In genomic region chr4:184430163-184430562, GRCh38 we compare ENCODE assay signal across 18 cellular contexts. TPM values are rescaled to one million over a fixed set of nuclear protein-coding genes. Genes with fewer than 3 reads are reported as not detected.
DNase-seq lines count a peak whose midpoint lies in the region; ATAC-seq and TF ChIP-seq lines count a peak whose summit lies in the region.
"Had no signal": no experiment of that assay in that cellular context is flagged by ENCODE, and none has a peak within 500 bp of the region (broad histone marks: within the 10 kb centered on the region; RNA-seq: fewer than 3 reads in every experiment).

No MANE protein-coding gene starts in this region.

- CTCF ChIA-PET in CD4-positive, alpha-beta memory T cell (lab: Charles Lee; ENCODE audit: partially characterized antibody): interaction anchor here (1.5 to 1.8 kb wide), 2 partner anchors 10 to 13 kb away, joined by 4 to 6 read pairs; no protein-coding TSS in a partner anchor
- CTCF ChIA-PET in T-cell (lab: Charles Lee): no interaction called here

- peaks cover 53 to 71% of the 10 kb centered on the region in 2 donors for H3K36me3 Mint-ChIP-seq in CD4-positive, alpha-beta memory T cell
- H3K36me3 Mint-ChIP-seq in T-cell (peaks cover 45% of the 10 kb centered on the region), natural killer cell (no peaks in the 10 kb centered on the region)
- H3K36me3 Mint-ChIP-seq in effector memory CD8-positive, alpha-beta T cell (ENCODE audit: insufficient read depth): peaks cover 37% of the 10 kb centered on the region

- POLR2A ChIA-PET in CD4-positive, alpha-beta memory T cell (lab: Charles Lee; ENCODE audit: partially characterized antibody): no interaction called here
- POLR2A ChIA-PET in T-cell (lab: Charles Lee): no interaction called here

- DNase-seq in CD4-positive, alpha-beta memory T cell: no peak
- DNase-seq in T-cell (no peak), natural killer cell (no peak), C1 segment of cervical spinal cord (lab: John Stamatoyannopoulos, UW) (no peak), KG1 (lab: John Stamatoyannopoulos, UW) (no peak), NCI-H774 (lab: John Stamatoyannopoulos, UW) (no peak)
- DNase-seq in effector memory CD8-positive, alpha-beta T cell: no peak
- DNase-seq: activated CD8-positive, alpha-beta memory T cell treated with anti-CD3 and anti-CD28 coated beads, Interleukin-2, amount 50 U/mL, for 48 hours; activated naive CD4-positive, alpha-beta T cell; body of pancreas; EL; hippocampal formation; KBM-7; kidney; NCI-H1694 treated with DMSO at 0.1 percent for 48 hours; SK-N-SH; stimulated activated CD4-positive, alpha-beta T cell treated with anti-CD3 and anti-CD28 coated beads, Interleukin-4, amount 100 ng/mL, for 4 hours had no signal

- no peaks in the 10 kb centered on the region for H3K27me3 Mint-ChIP-seq in CD4-positive, alpha-beta memory T cell
- H3K27me3 Mint-ChIP-seq in T-cell: no peaks in the 10 kb centered on the region
- H3K27me3 Mint-ChIP-seq in effector memory CD8-positive, alpha-beta T cell: no peaks in the 10 kb centered on the region
- H3K27me3 Mint-ChIP-seq in natural killer cell (ENCODE audit: low read depth in 2 of 2): no peaks in the 10 kb centered on the region

- no peak for TF ChIP-seq CTCF in natural killer cell (IDR thresholded peaks at IDR 0.05)

- H3K9me3 ChIP-seq in CD4-positive, alpha-beta memory T cell (ENCODE audit: control insufficient read depth in 1 of 2, low read length in 2 of 2): no peaks in the 10 kb centered on the region
- H3K9me3 ChIP-seq: body of pancreas, SK-N-SH had no signal

- intact Hi-C loops in CD4-positive, alpha-beta memory T cell (cut with micrococcal nuclease): no loop called here
- intact Hi-C loops in natural killer cell (cut with micrococcal nuclease): no loop called here

- H3K4me3 Mint-ChIP-seq in CD4-positive, alpha-beta memory T cell: no peak overlapping the region
- H3K4me3 Mint-ChIP-seq in T-cell (no peak overlapping the region), natural killer cell (no peak overlapping the region)
- H3K4me3 Mint-ChIP-seq in effector memory CD8-positive, alpha-beta T cell: no peak overlapping the region

- peaks cover 13% of the 10 kb centered on the region for H3K36me3 ChIP-seq in CD4-positive, alpha-beta memory T cell (ENCODE audit: insufficient read depth, low read length)

- H3K9me3 Mint-ChIP-seq in CD4-positive, alpha-beta memory T cell: no peaks in the 10 kb centered on the region
- H3K9me3 Mint-ChIP-seq in T-cell (no peaks in the 10 kb centered on the region), natural killer cell (no peaks in the 10 kb centered on the region)
- no peaks in the 10 kb centered on the region for H3K9me3 Mint-ChIP-seq in effector memory CD8-positive, alpha-beta T cell

- ATAC-seq in T-cell (replicated peaks in 1 of 4) (no peak), natural killer cell (no peak)
- ATAC-seq in effector memory CD8-positive, alpha-beta T cell (replicated peaks): no peak
- ATAC-seq: body of pancreas had no signal

- peaks cover 14% of the 10 kb centered on the region for H3K4me1 ChIP-seq in CD4-positive, alpha-beta memory T cell (ENCODE audit: insufficient read depth, low read length)

- H3K27ac ChIP-seq in CD4-positive, alpha-beta memory T cell (ENCODE audit: low read depth, low read length): no peak overlapping the region
- H3K27ac ChIP-seq: body of pancreas had no signal

- peaks cover 33 to 89% (median 66%) of the 10 kb centered on the region in 4 donors for H3K4me1 Mint-ChIP-seq in CD4-positive, alpha-beta memory T cell
- H3K4me1 Mint-ChIP-seq in T-cell: peaks cover 71 to 84% (median 77%) of the 10 kb centered on the region in 3 donors
- peaks cover 53 to 70% of the 10 kb centered on the region in 2 donors for H3K4me1 Mint-ChIP-seq in effector memory CD8-positive, alpha-beta T cell (ENCODE audit: low read depth in 2 of 2)
- H3K4me1 Mint-ChIP-seq in natural killer cell: peaks cover 65 to 71% of the 10 kb centered on the region in 2 donors

- no peak overlapping the region for H3K4me3 ChIP-seq in CD4-positive, alpha-beta memory T cell (ENCODE audit: low read length in 2 of 2)
- H3K4me3 ChIP-seq: body of pancreas, smooth muscle cell had no signal

- H3K27me3 ChIP-seq in CD4-positive, alpha-beta memory T cell (ENCODE audit: insufficient read depth, low read length): no peaks in the 10 kb centered on the region
- H3K27me3 ChIP-seq: body of pancreas had no signal

- peak overlapping the region; percentile 18 to 86 (median 81) for H3K27ac Mint-ChIP-seq in CD4-positive, alpha-beta memory T cell
- peak overlapping the region; percentile 23 to 46 for H3K27ac Mint-ChIP-seq in T-cell
- H3K27ac Mint-ChIP-seq in effector memory CD8-positive, alpha-beta T cell: peak overlapping the region; percentile 75 to 84
- H3K27ac Mint-ChIP-seq in natural killer cell: peak overlapping the region; percentile 51 to 87

RNA-seq across cellular contexts. Expression of gene IRF2, which starts 44.2 kb away (rescaled TPM):
- total RNA-seq in CD4-positive, alpha-beta memory T cell: 10 to 100 TPM; 66.7 to 70.4 TPM
- polyA plus RNA-seq in CD4-positive, alpha-beta memory T cell: 10 to 100 TPM; 72.6 to 87.2 TPM
- total RNA-seq in T-cell (10 to 100 TPM; 45.5 to 73.4 (median 59.1) TPM), natural killer cell (10 to 100 TPM; 50.6 to 68.5 (median 59.8) TPM)
